Comparison of ENCODE assay signal across 14 cellular contexts in the genomic region with DNA sequence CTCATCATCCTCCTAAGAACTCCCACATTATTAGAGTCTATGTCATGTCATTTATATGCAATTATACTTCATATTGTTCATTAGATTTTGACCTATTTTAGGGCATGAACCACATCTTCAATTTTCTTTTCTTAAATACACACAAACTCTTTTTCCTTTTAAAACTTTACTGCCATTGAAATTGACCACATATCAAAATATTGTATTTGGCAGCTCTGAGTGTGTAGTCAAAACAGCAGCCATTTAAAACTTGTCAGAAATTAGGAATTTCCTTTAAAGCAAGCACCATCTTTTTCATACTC.
"Had no signal": no experiment of that assay in that cellular context is flagged by ENCODE, and none has a peak within 500 bp of the region (broad histone marks: within the 10 kb centered on the region; RNA-seq: fewer than 3 reads in every experiment).

No MANE protein-coding gene starts in this region.

- ATAC-seq: activated CD8-positive, alpha-beta T cell treated with anti-CD3 and anti-CD28 coated beads for 36 hours; natural killer cell treated with Interleukin-12 subunit alpha and Interleukin-12 subunit beta and Interleukin-15 and Interleukin-18, amount 100 ng/mL, for 72 hours; stimulated activated naive CD8-positive, alpha-beta T cell treated with anti-CD3 and anti-CD28 coated beads, Interleukin-15, Interleukin-2, amounts not matched to agents 100 U/mL and 50 U/mL, for 24 hours had no signal

- H3K9me3 ChIP-seq: sigmoid colon, testis had no signal

- H3K4me3 ChIP-seq: sigmoid colon, testis had no signal

- DNase-seq: activated CD4-positive, alpha-beta T cell treated with anti-CD3 and anti-CD28 coated beads for 4 hours; activated CD8-positive, alpha-beta memory T cell treated with anti-CD3 and anti-CD28 coated beads, Interleukin-2, amount 50 U/mL, for 4 hours; activated CD8-positive, alpha-beta T cell treated with anti-CD3 and anti-CD28 coated beads for 36 hours; activated naive CD4-positive, alpha-beta T cell treated with anti-CD3 and anti-CD28 coated beads for 36 hours; effector memory CD4-positive, alpha-beta T cell; glutamatergic neuron; immature natural killer cell; left cardiac atrium; sigmoid colon; stimulated activated CD4-positive, alpha-beta T cell treated with anti-CD3 and anti-CD28 coated beads, Interleukin-12 subunit alpha, Interleukin-12 subunit beta, amount 100 ng/mL, for 4 hours; stimulated activated naive CD8-positive, alpha-beta T cell treated with anti-CD3 and anti-CD28 coated beads, Interleukin-15, Interleukin-2, amounts not matched to agents 100 U/mL and 50 U/mL, for 24 hours; T1000; testis had no signal

- H3K27ac ChIP-seq: sigmoid colon, testis had no signal

- H3K4me1 ChIP-seq: testis had no signal
